Comparison of ENCODE assay signal across 8 cellular contexts in genomic region chr9:72856985-72857631, GRCh38.
DNase-seq lines count a peak whose midpoint lies in the region; ATAC-seq, FAIRE-seq and TF ChIP-seq lines count a peak whose summit lies in the region.

No MANE protein-coding gene starts in this region.

- H4K20me1 ChIP-seq in H1 (replicated peaks in 1 of 2; ENCODE audit: control insufficient read depth in 1 of 2, insufficient read depth in 2 of 2, low read length in 2 of 2) = no peaks in the 10 kb centered on the region

- no peak overlapping the region for H3K18ac ChIP-seq in H1 (ENCODE audit: extremely low read depth, low read length)

- H3K4ac ChIP-seq in H1 (replicated peaks; ENCODE audit: insufficient read length, low read depth, low read length) = no peak overlapping the region

- no peak for TF ChIP-seq POLR2A in H1 (IDR thresholded peaks at IDR 0.05; ENCODE audit: control extremely low read depth in 1 of 2, low read depth in 2 of 2, low read length in 2 of 2)

- H2BK120ac ChIP-seq in H1 (replicated peaks; ENCODE audit: low read depth, low read length) = no peak overlapping the region

- H3K27ac ChIP-seq in H1 (ENCODE audit: low read depth, low read length) (no peak overlapping the region), mesodermal cell (ENCODE audit: low read depth, low read length, severe bottlenecking) (peak overlapping the region; percentile 91)

- no peak overlapping the region for H2AFZ ChIP-seq in H1 (ENCODE audit: low read length)

- H3K79me1 ChIP-seq in H1 (ENCODE audit: low read depth, low read length) = no peaks in the 10 kb centered on the region

- DNase-seq in DMS 273 treated with DMSO at 0.1 percent for 48 hours (lab: John Stamatoyannopoulos, UW) (peak; percentile 20), GM20000 (ENCODE audit: low spot score) (peak; percentile 40), NT2/D1 (ENCODE audit: low read depth, low spot score) (peak; percentile 28), H1 (ENCODE audit: low read depth in 1 of 2, low spot score in 2 of 2) (no peak)

- H3K9ac ChIP-seq in NT2/D1 (ENCODE audit: insufficient read length, low read depth) = no peak overlapping the region
- H3K9ac ChIP-seq in H1 (replicated peaks in 1 of 4; ENCODE audit: extremely low read depth in 1 of 4, low read depth in 3 of 4, low read length in 3 of 4) = no peak overlapping the region

- H3K4me3 ChIP-seq in NT2/D1 (ENCODE audit: insufficient read length, low read depth) (no peak overlapping the region), H1 (ENCODE audit: extremely low read depth in 1 of 4, insufficient read depth in 2 of 4, low read depth in 3 of 4, low read length in 4 of 4) (no peak overlapping the region), mesodermal cell (ENCODE audit: extremely low read depth, insufficient read depth, low read length, poor library complexity, severe bottlenecking) (no peak overlapping the region)

- no peak overlapping the region for H4K5ac ChIP-seq in H1 (ENCODE audit: insufficient read length, low read depth, low read length)

- no peak overlapping the region for H2BK12ac ChIP-seq in H1 (ENCODE audit: low read depth, low read length)

- WGBS in H1 (ENCODE audit: extremely low coverage in 1 of 2, insufficient coverage in 1 of 2, insufficient read length in 1 of 2, insufficient replicate concordance in 2 of 2, low coverage in 1 of 2, low lambda C conversion rate in 2 of 2, missing lambda C conversion rate in 1 of 2), 2 experiments = 65% methylated on average over 6 of the region's 6 CpGs; no CpG with 5 or more reads in 1 of the 2 experiments
- WGBS in mesodermal cell (ENCODE audit: insufficient coverage in 2 of 2), 2 experiments = 52 to 100% methylated on average over 1 to 3 of the region's 6 CpGs

- H4K8ac ChIP-seq in H1 (ENCODE audit: extremely low read depth, insufficient read depth, low read length) = no peak overlapping the region

- no peaks in the 10 kb centered on the region for H3K79me2 ChIP-seq in H1 (ENCODE audit: control insufficient read depth in 1 of 2, insufficient read depth in 2 of 2, low read length in 2 of 2)

- H2BK20ac ChIP-seq in H1 (ENCODE audit: low read length) = no peak overlapping the region

- no peak for TF ChIP-seq EP300 in H1 (IDR thresholded peaks at IDR 0.05; ENCODE audit: borderline replicate concordance in 1 of 2, low read depth in 2 of 2, low read length in 2 of 2)

- H3K4me1 ChIP-seq in NT2/D1 (ENCODE audit: insufficient read depth, insufficient read length) (no peaks in the 10 kb centered on the region), H1 (replicated peaks in 1 of 4; ENCODE audit: control insufficient read depth in 3 of 4, insufficient read depth in 4 of 4, low read length in 3 of 4) (peaks cover 0 to 2% (median 1%) of the 10 kb centered on the region in 4 experiments; a peak in 3 of 7 replicates), mesodermal cell (ENCODE audit: control insufficient read depth, insufficient read depth, low read length, poor library complexity, severe bottlenecking) (peaks cover 12% of the 10 kb centered on the region)

- no peak overlapping the region for H2AK5ac ChIP-seq in H1 (ENCODE audit: low read depth, low read length)

- H2BK5ac ChIP-seq in H1 (ENCODE audit: low read depth, low read length) = no peak overlapping the region

- no peak overlapping the region for H3K23ac ChIP-seq in H1 (ENCODE audit: insufficient read length)

- H3K56ac ChIP-seq in H1 (replicated peaks; ENCODE audit: insufficient read length, low read depth, low read length) = no peak overlapping the region

- H3K9me3 ChIP-seq in NT2/D1 (ENCODE audit: insufficient read depth, low read length) (no peaks in the 10 kb centered on the region), H1 (ENCODE audit: insufficient read depth in 2 of 2, low read depth in 1 of 2, low read length in 1 of 2) (no peaks in the 10 kb centered on the region), mesodermal cell (ENCODE audit: control insufficient read depth, low read length) (no peaks in the 10 kb centered on the region)

- CTCF ChIA-PET in H1 (lab: Charles Lee; ENCODE audit: partially characterized antibody) = interaction anchor here (0.7 to 5.9 kb wide), 46 partner anchors 9 to 872 kb away, joined by 3 to 44 read pairs (median 4); no protein-coding TSS in a partner anchor

- H3K27me3 ChIP-seq in NT2/D1 (ENCODE audit: insufficient read depth, insufficient read length) (no peaks in the 10 kb centered on the region), H1 (replicated peaks in 1 of 4; ENCODE audit: control insufficient read depth in 3 of 4, extremely low read depth in 1 of 4, insufficient read depth in 3 of 4, low read length in 3 of 4) (no peaks in the 10 kb centered on the region)

- H4K91ac ChIP-seq in H1 (replicated peaks; ENCODE audit: insufficient read length, low read length) = no peak overlapping the region

- H3K4me2 ChIP-seq in H1 (ENCODE audit: insufficient read depth in 1 of 2, low read depth in 2 of 2, low read length in 2 of 2) = no peak overlapping the region

- H3K36me3 ChIP-seq in NT2/D1 (ENCODE audit: insufficient read depth, insufficient read length, low read length) = no peaks in the 10 kb centered on the region
- no peaks in the 10 kb centered on the region for H3K36me3 ChIP-seq in H1 (ENCODE audit: control insufficient read depth in 2 of 4, insufficient read depth in 4 of 4, low read length in 3 of 4)
- H3K36me3 ChIP-seq in mesodermal cell (ENCODE audit: control insufficient read depth, insufficient read depth, low read length) = no peaks in the 10 kb centered on the region

- no peak overlapping the region for H3K14ac ChIP-seq in H1 (ENCODE audit: insufficient read length)

- no peak for FAIRE-seq in H1 (lab: Jason Lieb, UNC)

- no peaks in the 10 kb centered on the region for H3K23me2 ChIP-seq in H1 (ENCODE audit: low read depth, low read length)

- no peak overlapping the region for H2BK15ac ChIP-seq in H1 (ENCODE audit: low read length)

- TF ChIP-seq RAD21 in H1 (IDR thresholded peaks at IDR 0.05 in 1 of 2, conservative IDR thresholded peaks at IDR 0.05 in 1 of 2; ENCODE audit: low read depth in 2 of 2, low read length in 2 of 2) = peak; percentile 58 to 67

- TF ChIP-seq CTCF in GM20000 (IDR thresholded peaks at IDR 0.05; ENCODE audit: extremely low read depth, missing control alignments) = peak; percentile 45
- peak in 2 of 3 experiments; percentile 45 to 54; a peak in 2 of 4 replicates for TF ChIP-seq CTCF in H1 (IDR thresholded peaks at IDR 0.05; ENCODE audit: control extremely low read depth in 1 of 3, insufficient read depth in 1 of 3, low read depth in 1 of 3, low read length in 3 of 3)

- ATAC-seq in HG03342 (IDR thresholded peaks at IDR 0.05; ENCODE audit: unreplicated experiment) (no peak), HG03378 (IDR thresholded peaks at IDR 0.05; ENCODE audit: unreplicated experiment) (no peak), GM19455 (IDR thresholded peaks at IDR 0.05; ENCODE audit: unreplicated experiment) (no peak)

- POLR2A ChIA-PET in H1 (lab: Charles Lee; ENCODE audit: partially characterized antibody) = no interaction called here

TF ChIP-seq in H1, 55 proteins besides CTCF, POLR2A, EP300 and RAD21:
- TF ChIP-seq TAF1 (IDR thresholded peaks at IDR 0.05; ENCODE audit: low read depth, low read length) = no peak
- TF ChIP-seq MAFK (IDR thresholded peaks at IDR 0.05; ENCODE audit: low read depth, low read length) = 0 out of 2 replicates have a peak, but pooled peaks have one; percentile 14

Comparison
In these comparisons a context has a peak if more than half of its experiments do, and no peak if none do; other contexts are left out.
1. DNase-seq: peak in DMS 273 treated with DMSO at 0.1 percent for 48 hours (single experiment), GM20000 (single experiment) and NT2/D1 (single experiment); none in H1 (0 of 2).